11 cellular contexts compared by ENCODE assay signal in genomic region chr17:15411556-15412198, GRCh38. TPM values are rescaled to one million over a fixed set of nuclear protein-coding genes. Genes with fewer than 3 reads are reported as not detected.
DNase-seq lines count a peak whose midpoint lies in the region; ATAC-seq and TF ChIP-seq lines count a peak whose summit lies in the region.
"Had no signal": no experiment of that assay in that cellular context is flagged by ENCODE, and none has a peak within 500 bp of the region (broad histone marks: within the 10 kb centered on the region; RNA-seq: fewer than 3 reads in every experiment).

No MANE protein-coding gene starts in this region.

- H3K27ac Mint-ChIP-seq in chondrocyte (ENCODE audit: unreplicated experiment) = peak overlapping the region; percentile 30
- H3K27ac Mint-ChIP-seq: CD4-positive, alpha-beta memory T cell had no signal

- peaks cover 4% of the 10 kb centered on the region for H3K4me1 ChIP-seq in mesenchymal stem cell (ENCODE audit: control insufficient read depth, insufficient read depth, low read depth, low read length)
- peaks cover 26% of the 10 kb centered on the region for H3K4me1 ChIP-seq in testis

- H3K4me3 ChIP-seq in mesenchymal stem cell (ENCODE audit: insufficient read depth in 1 of 2, low read depth in 1 of 2, low read length in 2 of 2) = peak overlapping the region in 1 of 2 experiments; percentile 1
- H3K4me3 ChIP-seq in testis = no peak overlapping the region
- H3K4me3 ChIP-seq: smooth muscle cell had no signal

- peak; percentile 87 for DNase-seq in KBM-7
- DNase-seq in chondrocyte (ENCODE audit: low spot score) = no peak
- peak; percentile 22 for DNase-seq in mesenchymal stem cell
- peak; percentile 49 for DNase-seq in testis
- no peak for DNase-seq in effector CD4-positive, alpha-beta T cell
- no peak for DNase-seq in C1 segment of cervical spinal cord (lab: John Stamatoyannopoulos, UW)
- no peak for DNase-seq in 8988T
- DNase-seq: CD4-positive, alpha-beta memory T cell; NCI-H2227 treated with DMSO at 0.1 percent for 48 hours had no signal

- TF ChIP-seq POLR2A in testis (IDR thresholded peaks at IDR 0.05) = no peak

- no peaks in the 10 kb centered on the region for H3K9me3 Mint-ChIP-seq in chondrocyte (ENCODE audit: low read depth)
- H3K9me3 Mint-ChIP-seq: CD4-positive, alpha-beta memory T cell had no signal

- peak overlapping the region in 1 of 2 experiments; percentile 24 for H3K4ac ChIP-seq in mesenchymal stem cell (ENCODE audit: low read depth in 1 of 2, low read length in 2 of 2)

- H3K9ac ChIP-seq in mesenchymal stem cell (ENCODE audit: low read length) = peak overlapping the region; percentile 88

- 95% methylated on average over 3 of the region's 3 CpGs for WGBS in mesenchymal stem cell
- WGBS in testis, 2 donors = 73 to 76% methylated on average over 3 of the region's 3 CpGs

- peaks cover 46% of the 10 kb centered on the region for H3K4me1 Mint-ChIP-seq in chondrocyte (ENCODE audit: low read depth)

- H3K23ac ChIP-seq in mesenchymal stem cell (ENCODE audit: low read length in 2 of 2) = no peak overlapping the region

- no peaks in the 10 kb centered on the region for H3K27me3 Mint-ChIP-seq in chondrocyte (ENCODE audit: low read depth)

- intact Hi-C loops in testis (cut with DNase I; ENCODE audit: low total_unique reads) = no loop called here

- no peak overlapping the region for H3K4me3 Mint-ChIP-seq in chondrocyte (ENCODE audit: unreplicated experiment)
- H3K4me3 Mint-ChIP-seq: CD4-positive, alpha-beta memory T cell had no signal

- no peak overlapping the region for H2BK5ac ChIP-seq in mesenchymal stem cell (ENCODE audit: low read depth, low read length, poor library complexity, severe bottlenecking)

- no peak overlapping the region for H4K91ac ChIP-seq in mesenchymal stem cell (ENCODE audit: low read length)

- TF ChIP-seq CTCF in chondrocyte (IDR thresholded peaks at IDR 0.05) (no peak), testis (IDR thresholded peaks at IDR 0.05) (no peak)

- no peak overlapping the region for H2BK120ac ChIP-seq in mesenchymal stem cell (ENCODE audit: low read depth, low read length)

- H2BK12ac ChIP-seq in mesenchymal stem cell (ENCODE audit: low read length in 2 of 2) = peak overlapping the region in 1 of 2 experiments; percentile 37

- no peak for ATAC-seq in GM21825 (IDR thresholded peaks at IDR 0.05; ENCODE audit: unreplicated experiment)

- no peak overlapping the region for H3K27ac ChIP-seq in mesenchymal stem cell (ENCODE audit: low read length, poor library complexity, severe bottlenecking)
- H3K27ac ChIP-seq in testis = peak overlapping the region; percentile 33 to 81

- H2AK5ac ChIP-seq in mesenchymal stem cell (ENCODE audit: low read length, severe bottlenecking) = no peak overlapping the region

- H3K9me3 ChIP-seq in mesenchymal stem cell (ENCODE audit: control insufficient read depth, low read length) (no peaks in the 10 kb centered on the region), testis (no peaks in the 10 kb centered on the region)

- no peak overlapping the region for H3K14ac ChIP-seq in mesenchymal stem cell (ENCODE audit: low read length in 2 of 2)

- H2BK15ac ChIP-seq in mesenchymal stem cell (ENCODE audit: low read depth, poor library complexity, severe bottlenecking) = no peak overlapping the region

- H3K36me3 Mint-ChIP-seq in chondrocyte (ENCODE audit: low read depth) = no peaks in the 10 kb centered on the region
- H3K36me3 Mint-ChIP-seq: CD4-positive, alpha-beta memory T cell had no signal

- peak overlapping the region in 1 of 2 experiments; percentile 58 for H3K18ac ChIP-seq in mesenchymal stem cell (ENCODE audit: low read depth in 1 of 2, low read length in 2 of 2)

- H3K27me3 ChIP-seq in mesenchymal stem cell (ENCODE audit: control insufficient read depth in 1 of 2, insufficient read depth in 1 of 2, low read length in 2 of 2) (no peaks in the 10 kb centered on the region), testis (no peaks in the 10 kb centered on the region)

- H4K8ac ChIP-seq in mesenchymal stem cell (ENCODE audit: low read length) = peak overlapping the region; percentile 35

- H2AFZ ChIP-seq in mesenchymal stem cell (ENCODE audit: low read depth, low read length) = no peak overlapping the region

- H3K36me3 ChIP-seq in mesenchymal stem cell (ENCODE audit: control insufficient read depth in 1 of 2, insufficient read depth in 2 of 2, low read depth in 1 of 2, low read length in 2 of 2) (no peaks in the 10 kb centered on the region), testis (ENCODE audit: low read depth, missing control alignments) (no peaks in the 10 kb centered on the region)

- in situ Hi-C loops in KBM-7 (cut with MboI; ENCODE audit: low pct_unique_long_range_greater_than_20kb, low sequenced_read_pairs) = no loop called here

- H3K4me2 ChIP-seq in mesenchymal stem cell (ENCODE audit: low read length, poor library complexity, severe bottlenecking) = no peak overlapping the region
- H3K4me2 ChIP-seq: smooth muscle cell had no signal

- no peaks in the 10 kb centered on the region for H3K79me1 ChIP-seq in mesenchymal stem cell (replicated peaks; ENCODE audit: low read length, poor library complexity, severe bottlenecking)

RNA-seq across cellular contexts. Expression of gene CDRT4, which starts 55.7 kb away (rescaled TPM):
- total RNA-seq in chondrocyte (6.2 to 9.1 TPM (median 7.1 TPM) in 3 replicates), testis (10 to 100 TPM; 11.7 to 30.2 TPM)
- polyA plus RNA-seq in mesenchymal stem cell (2013, experiment 1 of 2) = 3.5 TPM
- polyA plus RNA-seq in mesenchymal stem cell (2013, experiment 2 of 2) = 3.4 TPM
- 28.3 TPM for polyA plus RNA-seq in testis (ENCODE audit: insufficient read depth, low read depth, low replicate concordance)

Comparison
In these comparisons a context has a peak if more than half of its experiments do, and no peak if none do; other contexts are left out.
1. DNase-seq: peak in KBM-7 (single experiment), mesenchymal stem cell (single experiment) and testis (single experiment); none in chondrocyte (single experiment), effector CD4-positive, alpha-beta T cell (single experiment), C1 segment of cervical spinal cord (0 of 14) and 8988T (single experiment).